22 cellular contexts compared by ENCODE assay signal in the genomic region with DNA sequence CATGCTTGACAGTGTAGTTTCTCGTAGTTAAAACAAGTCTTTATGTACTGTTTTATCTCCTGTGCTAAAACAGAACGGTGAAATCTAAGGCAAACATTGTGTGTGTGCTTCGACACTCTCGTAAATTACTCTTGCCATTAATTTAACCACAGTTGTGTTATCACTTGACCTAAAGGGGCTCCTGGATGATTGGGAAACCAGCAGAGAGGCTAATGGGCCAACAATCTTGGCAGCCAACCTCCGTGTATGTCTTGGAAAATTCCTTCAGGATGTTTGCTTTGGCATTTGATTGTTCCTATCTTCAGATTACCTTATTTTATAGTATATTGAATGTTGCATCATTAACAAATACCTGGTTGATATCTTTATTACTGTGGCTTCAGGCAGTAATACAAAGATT.
"Had no signal": no experiment of that assay in that cellular context is flagged by ENCODE, and none has a peak within 500 bp of the region (broad histone marks: within the 10 kb centered on the region; RNA-seq: fewer than 3 reads in every experiment).

No MANE protein-coding gene starts in this region.

- H3K36me3 ChIP-seq: adrenal gland, lower lobe of right lung, tibial nerve, vagina, WERI-Rb-1 had no signal

- H3K27me3 ChIP-seq: adrenal gland, foreskin keratinocyte, tibial nerve, vagina had no signal

- H3K9me3 Mint-ChIP-seq: activated naive CD4-positive, alpha-beta T cell treated with anti-CD3 and anti-CD28 coated beads, Interleukin-2, amount 50 U/mL, for 72 hours had no signal

- DNase-seq: activated CD4-positive, alpha-beta T cell treated with anti-CD3 and anti-CD28 coated beads for 1 hour; activated gamma-delta T cell treated with Interleukin-2 at 50 U/mL for 16 hours; adrenal gland; endodermal cell; foreskin keratinocyte; glutamatergic neuron; hippocampal formation; islet precursor cell; left colon; lower lobe of right lung; midbrain; nephron progenitor cell; nucleus accumbens; posterior cingulate gyrus; retina; stimulated activated CD4-positive, alpha-beta T cell treated with anti-CD3 and anti-CD28 coated beads, Interleukin-2, amount 100 ng/mL, for 24 hours; stimulated activated naive CD4-positive, alpha-beta T cell treated with Interleukin-2 at 50 U/mL for 16 hours; T-helper 2 cell; WERI-Rb-1 had no signal

- H3K4me1 ChIP-seq: adrenal gland, foreskin keratinocyte, vagina had no signal

- H3K4me3 ChIP-seq: adrenal gland, lower lobe of right lung, tibial nerve, vagina had no signal

- H3K4me3 Mint-ChIP-seq: endodermal cell, nephron progenitor cell had no signal

- H3K9me3 ChIP-seq: adrenal gland, lower lobe of right lung, vagina had no signal

- ATAC-seq: activated naive CD4-positive, alpha-beta T cell treated with anti-CD3 and anti-CD28 coated beads, Interleukin-2, amount 50 U/mL, for 72 hours; foreskin keratinocyte; left colon had no signal

- H3K27ac ChIP-seq: adrenal gland, foreskin keratinocyte, lower lobe of right lung, tibial nerve, vagina, WERI-Rb-1 had no signal

- H3K27ac Mint-ChIP-seq: activated naive CD4-positive, alpha-beta T cell treated with anti-CD3 and anti-CD28 coated beads, Interleukin-2, amount 50 U/mL, for 72 hours; endodermal cell; nephron progenitor cell had no signal
